ENCODE assay signal across 24 cellular contexts in genomic region chr1:55164906-55165305, GRCh38. TPM values are rescaled to one million over a fixed set of nuclear protein-coding genes. Genes with fewer than 3 reads are reported as not detected.
A peak's percentile ranks its signal among the peaks of the same experiment; 100 is the strongest.
DNase-seq lines count a peak whose midpoint lies in the region; ATAC-seq lines count a peak whose summit lies in the region.
"Had no signal": no experiment of that assay in that cellular context is flagged by ENCODE, and none has a peak within 500 bp of the region (broad histone marks: within the 10 kb centered on the region; RNA-seq: fewer than 3 reads in every experiment).

No MANE protein-coding gene starts in this region.

- DNase-seq in NCI-H2171 treated with DMSO at 0.1 percent for 48 hours (lab: John Stamatoyannopoulos, UW) (peak; percentile 11), NCI-H2171 (lab: John Stamatoyannopoulos, UW) (no peak), memory B cell (ENCODE audit: low spot score in 2 of 2) (no peak), GM23248 (no peak), NCI-H146 (lab: John Stamatoyannopoulos, UW) (no peak)
- DNase-seq in CD4-positive, CD25-positive, alpha-beta regulatory T cell = peak in 1 of 3 donors; percentile 39
- no peak for DNase-seq in activated CD8-positive, alpha-beta T cell treated with anti-CD3 and anti-CD28 coated beads, Interleukin-2, amount 10 ng/mL, durations not matched to agents 7 days and 5 days
- DNase-seq: amygdala; BE2C; Calu3; heart left ventricle; left cardiac atrium; naive thymus-derived CD8-positive, alpha-beta T cell; NCI-H1436; NCI-H69; ovary; right cardiac atrium; RPMI8226; SK-N-SH; substantia nigra; upper lobe of right lung had no signal

- H3K4me1 Mint-ChIP-seq in CD4-positive, CD25-positive, alpha-beta regulatory T cell = peaks cover 0 to 35% (median 17%) of the 10 kb centered on the region in 4 donors
- peaks cover 14% of the 10 kb centered on the region for H3K4me1 Mint-ChIP-seq in activated CD8-positive, alpha-beta T cell treated with anti-CD3 and anti-CD28 coated beads, Interleukin-2, amount 10 ng/mL, durations not matched to agents 7 days and 5 days (ENCODE audit: low read depth)
- peaks cover 2% of the 10 kb centered on the region for H3K4me1 Mint-ChIP-seq in memory B cell

- H3K36me3 ChIP-seq in CD4-positive, CD25-positive, alpha-beta regulatory T cell (ENCODE audit: control insufficient read depth, insufficient read depth, low read length) = peaks cover 69% of the 10 kb centered on the region
- H3K36me3 ChIP-seq in GM23248 (ENCODE audit: low read depth) = peaks cover 33% of the 10 kb centered on the region
- H3K36me3 ChIP-seq: BE2C, ovary had no signal

- no peak overlapping the region for H3K9ac ChIP-seq in GM23248
- H3K9ac ChIP-seq: SK-N-SH had no signal

- ATAC-seq in CD4-positive, CD25-positive, alpha-beta regulatory T cell (ENCODE audit: low read depth in 2 of 2) = peak in 1 of 2 donors; percentile 46
- ATAC-seq in activated CD8-positive, alpha-beta T cell treated with anti-CD3 and anti-CD28 coated beads, Interleukin-2, amount 10 ng/mL, durations not matched to agents 7 days and 5 days = peak; percentile 39
- ATAC-seq in memory B cell (ENCODE audit: low read depth) = no peak
- no peak for ATAC-seq in HG02571 (IDR thresholded peaks at IDR 0.05; ENCODE audit: unreplicated experiment)
- ATAC-seq: heart left ventricle, left cardiac atrium, right cardiac atrium, upper lobe of right lung had no signal

- H3K9me3 ChIP-seq in CD4-positive, CD25-positive, alpha-beta regulatory T cell (ENCODE audit: control insufficient read depth in 2 of 2, low read length in 2 of 2) = no peaks in the 10 kb centered on the region
- no peaks in the 10 kb centered on the region for H3K9me3 ChIP-seq in GM23248 (ENCODE audit: low read depth)
- H3K9me3 ChIP-seq: BE2C, heart left ventricle, ovary, SK-N-SH, upper lobe of right lung had no signal

- H3F3A ChIP-seq in GM23248 (ENCODE audit: insufficient read depth) = no peaks in the 10 kb centered on the region

- H3K36me3 Mint-ChIP-seq in CD4-positive, CD25-positive, alpha-beta regulatory T cell = peaks cover 35% of the 10 kb centered on the region
- peaks cover 44% of the 10 kb centered on the region for H3K36me3 Mint-ChIP-seq in activated CD8-positive, alpha-beta T cell treated with anti-CD3 and anti-CD28 coated beads, Interleukin-2, amount 10 ng/mL, durations not matched to agents 7 days and 5 days (ENCODE audit: low read depth)
- peaks cover 31% of the 10 kb centered on the region for H3K36me3 Mint-ChIP-seq in memory B cell

- H3K4me2 ChIP-seq in GM23248 (ENCODE audit: unreplicated experiment) = no peak overlapping the region
- H3K4me2 ChIP-seq: SK-N-SH had no signal

- no peak overlapping the region for H2AFZ ChIP-seq in GM23248

- H3K27me3 Mint-ChIP-seq in CD4-positive, CD25-positive, alpha-beta regulatory T cell = no peaks in the 10 kb centered on the region
- H3K27me3 Mint-ChIP-seq in activated CD8-positive, alpha-beta T cell treated with anti-CD3 and anti-CD28 coated beads, Interleukin-2, amount 10 ng/mL, durations not matched to agents 7 days and 5 days (ENCODE audit: low read depth) = no peaks in the 10 kb centered on the region
- no peaks in the 10 kb centered on the region for H3K27me3 Mint-ChIP-seq in memory B cell
- H3K27me3 Mint-ChIP-seq: dendritic cell treated with granulocyte-macrophage colony-stimulating factor and Interleukin-4, amounts not matched to agents 40 ng/mL and 50 ng/mL, for 4 days; naive thymus-derived CD8-positive, alpha-beta T cell had no signal

- no peaks in the 10 kb centered on the region for H3K9me3 Mint-ChIP-seq in CD4-positive, CD25-positive, alpha-beta regulatory T cell
- no peaks in the 10 kb centered on the region for H3K9me3 Mint-ChIP-seq in activated CD8-positive, alpha-beta T cell treated with anti-CD3 and anti-CD28 coated beads, Interleukin-2, amount 10 ng/mL, durations not matched to agents 7 days and 5 days (ENCODE audit: insufficient read depth)
- H3K9me3 Mint-ChIP-seq in memory B cell = no peaks in the 10 kb centered on the region
- H3K9me3 Mint-ChIP-seq: dendritic cell treated with granulocyte-macrophage colony-stimulating factor and Interleukin-4, amounts not matched to agents 40 ng/mL and 50 ng/mL, for 4 days; naive thymus-derived CD8-positive, alpha-beta T cell had no signal

- no peak overlapping the region for H3K4me3 ChIP-seq in CD4-positive, CD25-positive, alpha-beta regulatory T cell (ENCODE audit: low read depth, low read length)
- H3K4me3 ChIP-seq in GM23248 = no peak overlapping the region
- H3K4me3 ChIP-seq: cardiac muscle cell, heart left ventricle, ovary, upper lobe of right lung had no signal

- 96 to 99% methylated on average over 2 of the region's 2 CpGs for WGBS in GM23248 (ENCODE audit: low coverage in 1 of 2, low lambda C conversion rate in 2 of 2, missing lambda C conversion rate in 2 of 2), 2 experiments

- no peak overlapping the region for H3K4me3 Mint-ChIP-seq in CD4-positive, CD25-positive, alpha-beta regulatory T cell
- H3K4me3 Mint-ChIP-seq in activated CD8-positive, alpha-beta T cell treated with anti-CD3 and anti-CD28 coated beads, Interleukin-2, amount 10 ng/mL, durations not matched to agents 7 days and 5 days = no peak overlapping the region
- H3K4me3 Mint-ChIP-seq in memory B cell = no peak overlapping the region
- H3K4me3 Mint-ChIP-seq: dendritic cell treated with granulocyte-macrophage colony-stimulating factor and Interleukin-4, amounts not matched to agents 40 ng/mL and 50 ng/mL, for 4 days; naive thymus-derived CD8-positive, alpha-beta T cell had no signal

- no peaks in the 10 kb centered on the region for H4K20me1 ChIP-seq in GM23248 (ENCODE audit: insufficient read depth)

- H3K27ac Mint-ChIP-seq in CD4-positive, CD25-positive, alpha-beta regulatory T cell = peak overlapping the region in 2 of 3 donors; percentile 9 to 36
- H3K27ac Mint-ChIP-seq in activated CD8-positive, alpha-beta T cell treated with anti-CD3 and anti-CD28 coated beads, Interleukin-2, amount 10 ng/mL, durations not matched to agents 7 days and 5 days = no peak overlapping the region
- H3K27ac Mint-ChIP-seq in memory B cell = peak overlapping the region; percentile 10
- H3K27ac Mint-ChIP-seq: dendritic cell treated with granulocyte-macrophage colony-stimulating factor and Interleukin-4, amounts not matched to agents 40 ng/mL and 50 ng/mL, for 4 days had no signal

- peaks cover 17% of the 10 kb centered on the region; the same call in 1 of the 2 replicates for H3K79me2 ChIP-seq in GM23248 (ENCODE audit: insufficient read depth)

- CTCF ChIA-PET in activated CD8-positive, alpha-beta T cell treated with anti-CD3 and anti-CD28 coated beads, Interleukin-2, amount 10 ng/mL, durations not matched to agents 7 days and 5 days (lab: Charles Lee) = interaction anchor here (0.8 to 2.2 kb wide), 2 partner anchors 22 to 113 kb away, joined by 3 to 7 read pairs; no protein-coding TSS in a partner anchor

- H3K9me2 ChIP-seq in GM23248 (ENCODE audit: insufficient read depth) = no peaks in the 10 kb centered on the region
- H3K9me2 ChIP-seq: SK-N-SH had no signal

- H3K4me1 ChIP-seq in CD4-positive, CD25-positive, alpha-beta regulatory T cell (ENCODE audit: control insufficient read depth, insufficient read depth, low read length, poor library complexity, severe bottlenecking) = no peaks in the 10 kb centered on the region
- H3K4me1 ChIP-seq in GM23248 (ENCODE audit: insufficient read depth) = no peaks in the 10 kb centered on the region
- H3K4me1 ChIP-seq: BE2C, upper lobe of right lung had no signal

- in situ Hi-C loops in GM23248 (cut with MboI) = no loop called here

- H3K27me3 ChIP-seq in CD4-positive, CD25-positive, alpha-beta regulatory T cell (ENCODE audit: control insufficient read depth, insufficient read depth, low read length) = no peaks in the 10 kb centered on the region
- H3K27me3 ChIP-seq in GM23248 (replicated peaks; ENCODE audit: insufficient read depth) = no peaks in the 10 kb centered on the region
- H3K27me3 ChIP-seq: BE2C, cardiac muscle cell, heart left ventricle, ovary, upper lobe of right lung had no signal

- H3K27ac ChIP-seq in CD4-positive, CD25-positive, alpha-beta regulatory T cell (ENCODE audit: insufficient read depth, low read length, poor library complexity, severe bottlenecking) = no peak overlapping the region
- no peak overlapping the region for H3K27ac ChIP-seq in GM23248
- H3K27ac ChIP-seq: cardiac muscle cell, heart left ventricle, ovary, upper lobe of right lung had no signal

- POLR2A ChIA-PET in activated CD8-positive, alpha-beta T cell treated with anti-CD3 and anti-CD28 coated beads, Interleukin-2, amount 10 ng/mL, durations not matched to agents 7 days and 5 days (lab: Charles Lee) = no interaction called here

RNA-seq across cellular contexts. Expression of gene USP24, which starts 50.3 kb away (rescaled TPM):
- total RNA-seq in CD4-positive, CD25-positive, alpha-beta regulatory T cell = 60.9 TPM
- polyA plus RNA-seq in CD4-positive, CD25-positive, alpha-beta regulatory T cell = 1 to 10 TPM; 5.7 to 7.2 (median 6.1) TPM
- total RNA-seq in activated CD8-positive, alpha-beta T cell treated with anti-CD3 and anti-CD28 coated beads, Interleukin-2, amount 10 ng/mL, durations not matched to agents 7 days and 5 days = 10 to 100 TPM; 36.7 to 44.1 TPM
- total RNA-seq in GM23248 (2014; rRNA removed; shearing (Covaris generic)) = 16.3 and 26.9 TPM in 2 replicates
- polyA plus RNA-seq in GM23248 (2016; fragmentation: Nextera tagmentation; extraction: Ambion mirVana) = 3.3 and 4.4 TPM in 2 replicates
